ENCODE assay signal across 23 cellular contexts in genomic region chr17:77161953-77162352, GRCh38. TPM values are rescaled to one million over a fixed set of nuclear protein-coding genes. Genes with fewer than 3 reads are reported as not detected.
DNase-seq lines count a peak whose midpoint lies in the region; ATAC-seq and TF ChIP-seq lines count a peak whose summit lies in the region.
"Had no signal": no experiment of that assay in that cellular context is flagged by ENCODE, and none has a peak within 500 bp of the region (broad histone marks: within the 10 kb centered on the region; RNA-seq: fewer than 3 reads in every experiment).

No MANE protein-coding gene starts in this region.

- peaks cover 72% of the 10 kb centered on the region for H3K4me1 ChIP-seq in testis

- H3K27me3 Mint-ChIP-seq in activated naive CD8-positive, alpha-beta T cell treated with anti-CD3 and anti-CD28 coated beads, Interleukin-2, amount 10 ng/mL, durations not matched to agents 7 days and 5 days: no peaks in the 10 kb centered on the region
- no peaks in the 10 kb centered on the region for H3K27me3 Mint-ChIP-seq in activated naive CD8-positive, alpha-beta T cell treated with anti-CD3 and anti-CD28 coated beads, Interleukin-2, amount 50 U/mL, for 24 hours
- no peaks in the 10 kb centered on the region for H3K27me3 Mint-ChIP-seq in neural crest cell (ENCODE audit: low read depth)
- H3K27me3 Mint-ChIP-seq in CD14-positive monocyte (ENCODE audit: low read depth in 3 of 3): peaks cover 0 to 2% (median 1%) of the 10 kb centered on the region in 3 donors
- H3K27me3 Mint-ChIP-seq: central memory CD8-positive, alpha-beta T cell; naive thymus-derived CD8-positive, alpha-beta T cell had no signal

- in situ Hi-C loops in GM13977 (cut with MboI; ENCODE audit: low pct_unique_long_range_greater_than_20kb, low sequenced_read_pairs, unreplicated experiment): no loop called here

- peaks cover 45% of the 10 kb centered on the region for H3K4me1 Mint-ChIP-seq in activated naive CD8-positive, alpha-beta T cell treated with anti-CD3 and anti-CD28 coated beads, Interleukin-2, amount 10 ng/mL, durations not matched to agents 7 days and 5 days
- peaks cover 57% of the 10 kb centered on the region for H3K4me1 Mint-ChIP-seq in activated naive CD8-positive, alpha-beta T cell treated with anti-CD3 and anti-CD28 coated beads, Interleukin-2, amount 50 U/mL, for 24 hours
- H3K4me1 Mint-ChIP-seq in neural crest cell (peaks cover 63% of the 10 kb centered on the region), CD14-positive monocyte (peaks cover 46% of the 10 kb centered on the region)

- TF ChIP-seq CTCF in WERI-Rb-1 (IDR thresholded peaks at IDR 0.05; ENCODE audit: low read depth, low read length): no peak
- TF ChIP-seq CTCF in neural crest cell (conservative IDR thresholded peaks at IDR 0.05): no peak
- no peak for TF ChIP-seq CTCF in testis (IDR thresholded peaks at IDR 0.05)
- no peak for TF ChIP-seq CTCF in GM13977 (IDR thresholded peaks at IDR 0.05; ENCODE audit: extremely low read depth, insufficient read depth, missing control alignments)
- no peak for TF ChIP-seq CTCF in CD14-positive monocyte (IDR thresholded peaks at IDR 0.05)

- intact Hi-C loops in testis (cut with DNase I; ENCODE audit: low total_unique reads): no loop called here
- intact Hi-C loops in CD14-positive monocyte (cut with micrococcal nuclease): no loop called here

- no peak for DNase-seq in activated naive CD8-positive, alpha-beta T cell treated with anti-CD3 and anti-CD28 coated beads, Interleukin-2, amount 10 ng/mL, durations not matched to agents 7 days and 5 days
- DNase-seq in activated naive CD8-positive, alpha-beta T cell treated with anti-CD3 and anti-CD28 coated beads, Interleukin-2, amount 50 U/mL, for 24 hours: no peak
- DNase-seq in WERI-Rb-1 (no peak), neural crest cell (ENCODE audit: low read depth, low spot score) (no peak), testis (no peak), GM13977 (ENCODE audit: low spot score) (no peak), CD14-positive monocyte (ENCODE audit: low spot score) (no peak)
- DNase-seq: activated CD4-positive, alpha-beta T cell treated with anti-CD3 and anti-CD28 coated beads, Interleukin-2, amount 50 U/mL, for 48 hours; activated CD8-positive, alpha-beta memory T cell treated with anti-CD3 and anti-CD28 coated beads, Interleukin-2, amount 50 U/mL, for 48 hours; midbrain; naive thymus-derived CD8-positive, alpha-beta T cell; NCI-H1105; NCI-H2029; NCI-H2227 treated with DMSO at 0.1 percent for 48 hours; NCI-H69; ovary; Peyer's patch; retina; SJCRH30 had no signal

- POLR2A ChIA-PET in activated naive CD8-positive, alpha-beta T cell treated with anti-CD3 and anti-CD28 coated beads, Interleukin-2, amount 10 ng/mL, durations not matched to agents 7 days and 5 days (lab: Charles Lee): no interaction called here

- TF ChIP-seq POLR2A in testis (IDR thresholded peaks at IDR 0.05): no peak

- H3K27me3 ChIP-seq in WERI-Rb-1 (ENCODE audit: insufficient read depth, low read depth, severe bottlenecking): no peaks in the 10 kb centered on the region
- H3K27me3 ChIP-seq in testis: no peaks in the 10 kb centered on the region
- H3K27me3 ChIP-seq: ovary, Peyer's patch, SJCRH30, vagina had no signal

- no peak for ATAC-seq in activated naive CD8-positive, alpha-beta T cell treated with anti-CD3 and anti-CD28 coated beads, Interleukin-2, amount 10 ng/mL, durations not matched to agents 7 days and 5 days (ENCODE audit: low read depth)
- no peak for ATAC-seq in activated naive CD8-positive, alpha-beta T cell treated with anti-CD3 and anti-CD28 coated beads, Interleukin-2, amount 50 U/mL, for 24 hours
- ATAC-seq in GM19023 (IDR thresholded peaks at IDR 0.05; ENCODE audit: unreplicated experiment): no peak
- ATAC-seq: A549; naive thymus-derived CD8-positive, alpha-beta T cell had no signal

- H3K27ac ChIP-seq in WERI-Rb-1: peak overlapping the region; percentile 89
- H3K27ac ChIP-seq in testis: peak overlapping the region; percentile 74 to 85
- H3K27ac ChIP-seq: A549, Peyer's patch, vagina had no signal

- 83 to 89% methylated on average over 14 to 17 of the region's 17 CpGs for WGBS in testis, 2 donors

- H3K4me3 Mint-ChIP-seq in activated naive CD8-positive, alpha-beta T cell treated with anti-CD3 and anti-CD28 coated beads, Interleukin-2, amount 10 ng/mL, durations not matched to agents 7 days and 5 days: no peak overlapping the region
- H3K4me3 Mint-ChIP-seq in activated naive CD8-positive, alpha-beta T cell treated with anti-CD3 and anti-CD28 coated beads, Interleukin-2, amount 50 U/mL, for 24 hours: no peak overlapping the region
- peak overlapping the region; percentile 3 for H3K4me3 Mint-ChIP-seq in neural crest cell
- H3K4me3 Mint-ChIP-seq in CD14-positive monocyte: no peak overlapping the region
- H3K4me3 Mint-ChIP-seq: central memory CD8-positive, alpha-beta T cell had no signal

- peak overlapping the region; percentile 22 for H3K27ac Mint-ChIP-seq in activated naive CD8-positive, alpha-beta T cell treated with anti-CD3 and anti-CD28 coated beads, Interleukin-2, amount 10 ng/mL, durations not matched to agents 7 days and 5 days
- no peak overlapping the region for H3K27ac Mint-ChIP-seq in activated naive CD8-positive, alpha-beta T cell treated with anti-CD3 and anti-CD28 coated beads, Interleukin-2, amount 50 U/mL, for 24 hours
- H3K27ac Mint-ChIP-seq in neural crest cell (ENCODE audit: unreplicated experiment) (no peak overlapping the region), CD14-positive monocyte (peak overlapping the region in 2 of 7 donors; percentile 38 to 50)

- H3K36me3 ChIP-seq in WERI-Rb-1 (peaks cover 8% of the 10 kb centered on the region), testis (ENCODE audit: low read depth, missing control alignments) (no peaks in the 10 kb centered on the region)
- H3K36me3 ChIP-seq: ovary, Peyer's patch, SJCRH30, vagina had no signal

- peaks cover 1% of the 10 kb centered on the region for H3K9me3 Mint-ChIP-seq in activated naive CD8-positive, alpha-beta T cell treated with anti-CD3 and anti-CD28 coated beads, Interleukin-2, amount 10 ng/mL, durations not matched to agents 7 days and 5 days
- H3K9me3 Mint-ChIP-seq in activated naive CD8-positive, alpha-beta T cell treated with anti-CD3 and anti-CD28 coated beads, Interleukin-2, amount 50 U/mL, for 24 hours: peaks cover 10% of the 10 kb centered on the region
- no peaks in the 10 kb centered on the region for H3K9me3 Mint-ChIP-seq in neural crest cell
- peaks cover 0 to 17% (median 12%) of the 10 kb centered on the region in 7 donors for H3K9me3 Mint-ChIP-seq in CD14-positive monocyte
- H3K9me3 Mint-ChIP-seq: central memory CD8-positive, alpha-beta T cell had no signal

- H3K4me3 ChIP-seq in WERI-Rb-1 (ENCODE audit: low read depth, low read length) (no peak overlapping the region), testis (no peak overlapping the region)
- H3K4me3 ChIP-seq: A549, ovary, Peyer's patch, SJCRH30, vagina had no signal

- H3K36me3 Mint-ChIP-seq in activated naive CD8-positive, alpha-beta T cell treated with anti-CD3 and anti-CD28 coated beads, Interleukin-2, amount 10 ng/mL, durations not matched to agents 7 days and 5 days: peaks cover 49% of the 10 kb centered on the region
- H3K36me3 Mint-ChIP-seq in activated naive CD8-positive, alpha-beta T cell treated with anti-CD3 and anti-CD28 coated beads, Interleukin-2, amount 50 U/mL, for 24 hours (ENCODE audit: low read depth): peaks cover 22% of the 10 kb centered on the region
- H3K36me3 Mint-ChIP-seq in neural crest cell (ENCODE audit: low read depth) (peaks cover 9% of the 10 kb centered on the region), CD14-positive monocyte (peaks cover 41 to 57% of the 10 kb centered on the region in 2 donors)

- H3K9me3 ChIP-seq in WERI-Rb-1 (ENCODE audit: severe bottlenecking) (peaks cover 3% of the 10 kb centered on the region), testis (no peaks in the 10 kb centered on the region)
- H3K9me3 ChIP-seq: ovary, Peyer's patch, SJCRH30, vagina had no signal

RNA-seq across cellular contexts. Expression of gene SEC14L1, which starts 21.2 kb away (rescaled TPM):
- total RNA-seq in activated naive CD8-positive, alpha-beta T cell treated with anti-CD3 and anti-CD28 coated beads, Interleukin-2, amount 10 ng/mL, durations not matched to agents 7 days and 5 days: 10 to 100 TPM; 74.6 to 77.5 TPM
- total RNA-seq in neural crest cell (108 TPM in 2 replicates), testis (100 to 1,000 TPM; 240 to 262 TPM)
- polyA plus RNA-seq in testis (ENCODE audit: insufficient read depth, low read depth, low replicate concordance) (143 TPM), CD14-positive monocyte (10 to 100 TPM; 34.1 to 43.2 TPM)
